ENCODE assay signal across 1 cellular context in genomic region chr15:74308643-74308945, GRCh38.
TF ChIP-seq lines count a peak whose summit lies in the region.

No MANE protein-coding gene starts in this region.

TF ChIP-seq in GM23338, 12 proteins besides CTCF, POLR2A, EP300 and RAD21 (continued from another document):
- TF ChIP-seq REST (IDR thresholded peaks at IDR 0.05; ENCODE audit: unreplicated experiment) = no peak
- TF ChIP-seq EZH2 (IDR thresholded peaks at IDR 0.05; ENCODE audit: low read depth, unreplicated experiment) = no peak
- TF ChIP-seq NANOG (IDR thresholded peaks at IDR 0.05; ENCODE audit: borderline replicate concordance) = no peak
- TF ChIP-seq, protein P1, sequence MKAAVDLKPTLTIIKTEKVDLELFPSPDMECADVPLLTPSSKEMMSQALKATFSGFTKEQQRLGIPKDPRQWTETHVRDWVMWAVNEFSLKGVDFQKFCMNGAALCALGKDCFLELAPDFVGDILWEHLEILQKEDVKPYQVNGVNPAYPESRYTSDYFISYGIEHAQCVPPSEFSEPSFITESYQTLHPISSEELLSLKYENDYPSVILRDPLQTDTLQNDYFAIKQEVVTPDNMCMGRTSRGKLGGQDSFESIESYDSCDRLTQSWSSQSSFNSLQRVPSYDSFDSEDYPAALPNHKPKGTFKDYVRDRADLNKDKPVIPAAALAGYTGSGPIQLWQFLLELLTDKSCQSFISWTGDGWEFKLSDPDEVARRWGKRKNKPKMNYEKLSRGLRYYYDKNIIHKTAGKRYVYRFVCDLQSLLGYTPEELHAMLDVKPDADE (IDR thresholded peaks at IDR 0.05) = no peak
TF ChIP-seq in GM23338: peak in this region for 0.
